In the genomic region with DNA sequence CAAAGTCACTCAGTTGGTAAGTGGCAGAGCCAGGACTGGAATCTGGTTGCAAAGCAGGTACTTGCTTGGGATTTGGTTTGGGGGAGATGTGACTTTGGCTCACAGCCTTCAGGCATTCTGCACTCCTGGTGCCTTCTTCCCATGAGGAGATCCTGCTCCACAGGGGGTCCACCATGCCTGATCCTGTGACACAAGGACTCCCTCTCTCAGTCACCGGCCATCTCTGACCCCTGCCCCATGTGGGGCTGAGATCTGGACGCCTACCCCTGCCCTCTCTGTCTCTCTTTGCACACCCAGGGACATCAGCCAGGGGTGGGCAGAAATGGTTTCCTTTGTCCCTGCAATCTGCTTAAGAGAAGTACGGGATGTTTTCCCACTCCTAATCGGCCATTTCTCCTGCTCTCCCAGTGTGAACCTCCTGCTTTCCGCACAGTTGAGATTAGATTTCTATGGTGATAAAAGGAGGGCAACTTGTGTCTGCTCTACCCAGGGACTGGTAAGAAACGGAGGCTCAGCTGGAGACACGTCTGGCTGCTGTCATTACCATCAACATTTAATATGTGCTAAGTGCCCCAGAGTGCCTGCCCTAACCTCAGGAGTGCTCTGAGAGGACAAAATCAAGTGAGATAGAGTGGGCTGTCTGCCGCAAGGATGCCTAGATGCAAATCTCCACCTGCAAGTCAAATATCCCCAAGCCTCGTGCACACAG, we compare ENCODE assay signal across 22 cellular contexts. TPM values are rescaled to one million over a fixed set of nuclear protein-coding genes. Genes with fewer than 3 reads are reported as not detected.
DNase-seq lines count a peak whose midpoint lies in the region; ATAC-seq and TF ChIP-seq lines count a peak whose summit lies in the region.
"Had no signal": no experiment of that assay in that cellular context is flagged by ENCODE, and none has a peak within 500 bp of the region (broad histone marks: within the 10 kb centered on the region; RNA-seq: fewer than 3 reads in every experiment).

No MANE protein-coding gene starts in this region.

- peak; percentile 43 for DNase-seq in activated CD8-positive, alpha-beta memory T cell treated with anti-CD3 and anti-CD28 coated beads for 24 hours
- DNase-seq in activated CD8-positive, alpha-beta memory T cell treated with anti-CD3 and anti-CD28 coated beads, Interleukin-2, amount 50 U/mL, for 4 hours = no peak
- peak; percentile 86 for DNase-seq in NCI-H2107 treated with DMSO at 0.1 percent for 48 hours (lab: John Stamatoyannopoulos, UW; ENCODE audit: unreplicated experiment)
- peak; percentile 65 for DNase-seq in endodermal cell
- DNase-seq in activated gamma-delta T cell treated with Interleukin-2 at 50 U/mL for 16 hours = no peak
- no peak for DNase-seq in HUDEP-2 (lab: John Stamatoyannopoulos, UW; ENCODE audit: unreplicated experiment in 76 of 76)
- DNase-seq: activated naive CD4-positive, alpha-beta T cell treated with anti-CD3 and anti-CD28 coated beads, Interleukin-2, amount 50 U/mL, for 16 hours; foreskin fibroblast; GF-D8; kidney; mesendoderm; NCI-H1694 treated with DMSO at 0.1 percent for 48 hours; nephron progenitor cell had no signal

- peaks cover 39% of the 10 kb centered on the region for H3K4me1 Mint-ChIP-seq in endodermal cell
- H3K4me1 Mint-ChIP-seq: stimulated activated effector memory CD8-positive, alpha-beta T cell treated with anti-CD3 and anti-CD28 coated beads, Interleukin-12 subunit alpha, Interleukin-12 subunit beta, amount 100 ng/mL, for 72 hours had no signal

- 74 to 76% methylated on average over 4 to 9 of the region's 9 CpGs for WGBS in endodermal cell (ENCODE audit: insufficient coverage in 1 of 2, insufficient read length in 1 of 2), 2 experiments

- no peaks in the 10 kb centered on the region for H3K27me3 Mint-ChIP-seq in endodermal cell (ENCODE audit: insufficient read depth)

- no peak overlapping the region for H3K9ac ChIP-seq in endodermal cell (ENCODE audit: extremely low read depth, low read length, poor library complexity, severe bottlenecking)
- H3K9ac ChIP-seq in stomach smooth muscle (ENCODE audit: low read length in 2 of 2) = no peak overlapping the region

- H3K36me3 Mint-ChIP-seq in endodermal cell (ENCODE audit: low read depth) = no peaks in the 10 kb centered on the region
- H3K36me3 Mint-ChIP-seq: stimulated activated effector memory CD8-positive, alpha-beta T cell treated with anti-CD3 and anti-CD28 coated beads, Interleukin-12 subunit alpha, Interleukin-12 subunit beta, amount 100 ng/mL, for 72 hours had no signal

- H3K27ac ChIP-seq in endodermal cell (ENCODE audit: low read depth, low read length) = no peak overlapping the region
- peak overlapping the region; percentile 24 for H3K27ac ChIP-seq in stomach smooth muscle (ENCODE audit: low read length)
- H3K27ac ChIP-seq: C4-2B, SK-N-MC, tibial nerve had no signal

- peaks cover 7% of the 10 kb centered on the region for H3K4me1 ChIP-seq in endodermal cell (ENCODE audit: control insufficient read depth, insufficient read depth, low read length)
- H3K4me1 ChIP-seq in stomach smooth muscle (ENCODE audit: control insufficient read depth, insufficient read depth, low read length) = peaks cover 39% of the 10 kb centered on the region
- H3K4me1 ChIP-seq: Peyer's patch had no signal

- H3K9me3 ChIP-seq in endodermal cell (ENCODE audit: control insufficient read depth, low read length) (no peaks in the 10 kb centered on the region), stomach smooth muscle (ENCODE audit: control insufficient read depth in 2 of 2, low read length in 2 of 2) (no peaks in the 10 kb centered on the region)
- H3K9me3 ChIP-seq: Peyer's patch had no signal

- peak overlapping the region; percentile 74 for H3K27ac Mint-ChIP-seq in endodermal cell
- H3K27ac Mint-ChIP-seq: nephron progenitor cell; stimulated activated effector memory CD8-positive, alpha-beta T cell treated with anti-CD3 and anti-CD28 coated beads, Interleukin-12 subunit alpha, Interleukin-12 subunit beta, amount 100 ng/mL, for 72 hours had no signal

- TF ChIP-seq CTCF in endodermal cell (conservative IDR thresholded peaks at IDR 0.05) = no peak

- H3K9me3 Mint-ChIP-seq in endodermal cell = no peaks in the 10 kb centered on the region

- H3K27me3 ChIP-seq in endodermal cell (ENCODE audit: control insufficient read depth, insufficient read depth, low read length, poor library complexity, severe bottlenecking) = no peaks in the 10 kb centered on the region
- H3K27me3 ChIP-seq in stomach smooth muscle (ENCODE audit: control insufficient read depth in 1 of 2, insufficient read depth in 2 of 2, low read length in 2 of 2) = no peaks in the 10 kb centered on the region
- H3K27me3 ChIP-seq: Peyer's patch, tibial nerve had no signal

- no peak for ATAC-seq in HG02571 (IDR thresholded peaks at IDR 0.05; ENCODE audit: unreplicated experiment)
- ATAC-seq: GM12878; stimulated activated effector memory CD8-positive, alpha-beta T cell treated with anti-CD3 and anti-CD28 coated beads, Interleukin-12 subunit alpha, Interleukin-12 subunit beta, amount 100 ng/mL, for 72 hours had no signal

- H3K4me3 Mint-ChIP-seq in endodermal cell = no peak overlapping the region
- H3K4me3 Mint-ChIP-seq: nephron progenitor cell; stimulated activated effector memory CD8-positive, alpha-beta T cell treated with anti-CD3 and anti-CD28 coated beads, Interleukin-12 subunit alpha, Interleukin-12 subunit beta, amount 100 ng/mL, for 72 hours had no signal

- H3K36me3 ChIP-seq in endodermal cell (ENCODE audit: control insufficient read depth, insufficient read depth, low read length) (no peaks in the 10 kb centered on the region), stomach smooth muscle (ENCODE audit: control insufficient read depth in 2 of 2, insufficient read depth in 2 of 2, low read length in 2 of 2) (no peaks in the 10 kb centered on the region)
- H3K36me3 ChIP-seq: Peyer's patch, tibial nerve had no signal

- H3K4me3 ChIP-seq in endodermal cell (ENCODE audit: low read length) (no peak overlapping the region), stomach smooth muscle (ENCODE audit: low read length in 2 of 2) (no peak overlapping the region)
- H3K4me3 ChIP-seq: GM12878, Peyer's patch, SK-N-MC, tibial nerve had no signal

RNA-seq across cellular contexts. Expression of a gene that starts 11.1 kb away (rescaled TPM):
- total RNA-seq in endodermal cell = 10 to 100 TPM; 54.1 to 61.8 TPM
- polyA plus RNA-seq in endodermal cell (2013, experiment 1 of 2) = 197 TPM
- polyA plus RNA-seq in endodermal cell (2013, experiment 2 of 2) = 184 TPM

RNA-seq across cellular contexts. Expression of a gene that starts 41.6 kb away (rescaled TPM):
- 1 to 10 TPM; 2.5 to 6.4 TPM for total RNA-seq in endodermal cell
- 0.61 TPM for polyA plus RNA-seq in endodermal cell (2013, experiment 1 of 2)
- 0.46 TPM for polyA plus RNA-seq in endodermal cell (2013, experiment 2 of 2)
- total RNA-seq: A673, Peyer's patch had no signal

Comparison
In these comparisons a context has a peak if more than half of its experiments do, and no peak if none do; other contexts are left out.
1. DNase-seq: peak in activated CD8-positive, alpha-beta memory T cell treated with anti-CD3 and anti-CD28 coated beads for 24 hours (single experiment), NCI-H2107 treated with DMSO at 0.1 percent for 48 hours (single experiment) and endodermal cell (single experiment); none in activated CD8-positive, alpha-beta memory T cell treated with anti-CD3 and anti-CD28 coated beads, Interleukin-2, amount 50 U/mL, for 4 hours (single experiment), activated gamma-delta T cell treated with Interleukin-2 at 50 U/mL for 16 hours (single experiment) and HUDEP-2 (0 of 76).